ENCODE assay signal across 23 cellular contexts in the genomic region with DNA sequence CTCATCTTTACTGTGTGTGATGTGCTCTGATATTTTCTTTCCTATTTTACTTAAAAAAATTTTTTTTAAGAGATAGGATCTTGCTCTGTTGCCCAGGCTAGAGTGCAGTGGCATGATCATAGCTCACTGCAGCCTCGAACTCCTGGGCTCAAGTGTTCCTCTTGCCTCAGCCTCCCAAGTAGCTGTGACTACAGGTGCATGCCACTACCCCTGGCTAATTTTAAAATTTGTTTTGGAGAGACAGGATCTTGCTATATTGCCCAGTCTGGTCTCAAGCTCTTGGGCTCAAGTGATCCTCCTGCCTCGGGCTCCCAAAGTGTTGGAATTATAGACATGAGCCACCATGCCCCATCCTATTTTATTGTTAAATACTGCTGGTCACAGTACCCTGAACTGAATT.
"Had no signal": no experiment of that assay in that cellular context is flagged by ENCODE, and none has a peak within 500 bp of the region (broad histone marks: within the 10 kb centered on the region; RNA-seq: fewer than 3 reads in every experiment).

No MANE protein-coding gene starts in this region.

- H3K4me3 ChIP-seq: SJSA1, SK-N-MC had no signal

- FAIRE-seq: RCC 7860 had no signal

- H3K4me3 Mint-ChIP-seq: IgD-negative memory B cell had no signal

- H3K27ac ChIP-seq: SJSA1, SK-N-MC had no signal

- H3K36me3 ChIP-seq: SJSA1 had no signal

- DNase-seq: KBM-7, MV-4-11, NCI-H1048, NCI-H1105, NCI-H1417, NCI-H1436 treated with DMSO at 0.1 percent for 48 hours, NCI-H1694, NCI-H1930, NCI-H2081, NCI-H2171, NCI-H226, NCI-H446, NCI-H510A, NCI-H524 treated with DMSO at 0.1 percent for 48 hours, NCI-H69, NCI-H774, Right ventricle myocardium superior, RPMI8226, SIG-M5 had no signal

- H3K9me3 ChIP-seq: SJSA1 had no signal

- H3K27ac Mint-ChIP-seq: IgD-negative memory B cell had no signal
